ENCODE assay signal across 8 cellular contexts in genomic region chr11:73242291-73243092, GRCh38. TPM values are rescaled to one million over a fixed set of nuclear protein-coding genes. Genes with fewer than 3 reads are reported as not detected.
A peak's percentile ranks its signal among the peaks of the same experiment; 100 is the strongest.
DNase-seq lines count a peak whose midpoint lies in the region; ATAC-seq and TF ChIP-seq lines count a peak whose summit lies in the region.

No MANE protein-coding gene starts in this region.

- peak; percentile 95 for TF ChIP-seq CTCF in OCI-LY3 (IDR thresholded peaks at IDR 0.05; ENCODE audit: low read depth, low read length)
- peak; percentile 68 to 92 for TF ChIP-seq CTCF in fibroblast of lung (conservative IDR thresholded peaks at IDR 0.05 in 1 of 2, IDR thresholded peaks at IDR 0.05 in 1 of 2; ENCODE audit: low read depth in 1 of 2, low read length in 2 of 2)

- H3K79me2 ChIP-seq in OCI-LY3 (ENCODE audit: low read length) = no peaks in the 10 kb centered on the region
- H3K79me2 ChIP-seq in fibroblast of lung (ENCODE audit: control insufficient read depth, insufficient read depth, low read length) = no peaks in the 10 kb centered on the region

- ATAC-seq in naive thymus-derived CD8-positive, alpha-beta T cell = peak; percentile 61 to 76

- H4K20me1 ChIP-seq in OCI-LY3 (ENCODE audit: insufficient read depth, low read length) (no peaks in the 10 kb centered on the region), fibroblast of lung (ENCODE audit: control insufficient read depth, extremely low read depth, insufficient read depth, low read length) (no peaks in the 10 kb centered on the region)

- no peaks in the 10 kb centered on the region for H3K36me3 ChIP-seq in OCI-LY3 (replicated peaks; ENCODE audit: low read depth, low read length)
- H3K36me3 ChIP-seq in fibroblast of lung (ENCODE audit: control insufficient read depth, insufficient read depth, low read length) = no peaks in the 10 kb centered on the region

- peak overlapping the region; percentile 70 for H3K4me3 ChIP-seq in OCI-LY3 (ENCODE audit: low read length)
- H3K4me3 ChIP-seq in fibroblast of lung (replicated peaks in 1 of 4; ENCODE audit: control extremely low read depth in 1 of 4, insufficient read depth in 1 of 4, low read depth in 3 of 4, low read length in 4 of 4) = peak overlapping the region in 1 of 4 experiments; percentile 3

- H3K9me3 ChIP-seq in OCI-LY3 (ENCODE audit: insufficient read depth, low read length) (no peaks in the 10 kb centered on the region), fibroblast of lung (ENCODE audit: control insufficient read depth, insufficient read depth, low read depth, low read length) (no peaks in the 10 kb centered on the region)

- peak; percentile 41 for DNase-seq in NK-92 treated with Interleukin-12 subunit alpha and Interleukin-12 subunit beta, amount 100 ng/mL, for 24 hours (lab: John Stamatoyannopoulos, UW)
- no peak for DNase-seq in NK-92 (lab: John Stamatoyannopoulos, UW; ENCODE audit: unreplicated experiment)
- DNase-seq in HT1080 (ENCODE audit: low read depth) = peak; percentile 80
- peak; percentile 75 for DNase-seq in activated T-cell treated with anti-CD3 and anti-CD28 coated beads, Interleukin-2, amount 50 U/mL, for 1 hour
- peak; percentile 60 to 67 for DNase-seq in fibroblast of lung (ENCODE audit: low read depth in 2 of 2)
- peak; percentile 21 to 71 (median 52) for DNase-seq in naive thymus-derived CD8-positive, alpha-beta T cell
- DNase-seq in stimulated activated CD8-positive, alpha-beta memory T cell treated with anti-CD3 and anti-CD28 coated beads, Interleukin-7, amount 100 ng/mL, for 4 hours (ENCODE audit: low read depth in 2 of 2) = peak; percentile 46 to 48

- 0 out of 2 replicates have a peak overlapping the region, but pooled peaks have one; percentile 4 for H3K27ac ChIP-seq in OCI-LY3 (ENCODE audit: low read length)
- H3K27ac ChIP-seq in fibroblast of lung (ENCODE audit: insufficient read depth, low read length) = no peak overlapping the region

- H3K27me3 ChIP-seq in OCI-LY3 (ENCODE audit: low read depth, low read length) (0 out of 2 replicates have a peak, but pooled peaks cover 7% of the 10 kb centered on the region), fibroblast of lung (ENCODE audit: control insufficient read depth, insufficient read depth, low read length) (no peaks in the 10 kb centered on the region)

- H3K27ac Mint-ChIP-seq in naive thymus-derived CD8-positive, alpha-beta T cell = peak overlapping the region in 3 of 10 donors; percentile 41 to 70 (median 55)

- peak overlapping the region; percentile 59 for H3K9ac ChIP-seq in OCI-LY3 (ENCODE audit: low read length)
- no peak overlapping the region for H3K9ac ChIP-seq in fibroblast of lung (ENCODE audit: insufficient read depth, low read length)

- H2AFZ ChIP-seq in OCI-LY3 (ENCODE audit: low read depth, low read length) (peak overlapping the region; percentile 86), fibroblast of lung (ENCODE audit: low read length) (peak overlapping the region; percentile 89)

- POLR2A ChIA-PET in naive thymus-derived CD8-positive, alpha-beta T cell (lab: Charles Lee) = no interaction called here

- peak overlapping the region; percentile 80 for H3K4me2 ChIP-seq in OCI-LY3 (ENCODE audit: low read length)
- peak overlapping the region; percentile 27 for H3K4me2 ChIP-seq in fibroblast of lung (ENCODE audit: extremely low read depth, insufficient read depth, low read length)

- no peaks in the 10 kb centered on the region for H3K9me3 Mint-ChIP-seq in naive thymus-derived CD8-positive, alpha-beta T cell

- H3K36me3 Mint-ChIP-seq in naive thymus-derived CD8-positive, alpha-beta T cell = no peaks in the 10 kb centered on the region

- peaks cover 20% of the 10 kb centered on the region for H3K4me1 ChIP-seq in OCI-LY3 (ENCODE audit: low read length)
- H3K4me1 ChIP-seq in fibroblast of lung (ENCODE audit: control insufficient read depth, extremely low read depth, insufficient read depth, low read length) = peaks cover 6% of the 10 kb centered on the region

- H3K27me3 Mint-ChIP-seq in naive thymus-derived CD8-positive, alpha-beta T cell = peaks cover 0 to 8% (median 3%) of the 10 kb centered on the region in 5 donors

- peak overlapping the region in 3 of 10 donors; percentile 32 to 56 (median 41) for H3K4me3 Mint-ChIP-seq in naive thymus-derived CD8-positive, alpha-beta T cell

- H3K4me1 Mint-ChIP-seq in naive thymus-derived CD8-positive, alpha-beta T cell = peaks cover 0 to 2% (median 1%) of the 10 kb centered on the region in 4 donors

RNA-seq across cellular contexts. Expression of gene P2RY2, which starts 24.4 kb away (rescaled TPM):
- total RNA-seq in HT1080 (2014; rRNA removed; shearing (Covaris generic)) = 0.05 TPM in 1 of 2 replicates, not detected in the other
- not detected in 2 replicates for polyA plus RNA-seq in HT1080 (2015; cell fraction: cytosol; rRNA removed)
- polyA plus RNA-seq in HT1080 (2015; cell fraction: nucleus; rRNA removed) = 0.07 TPM in 2 replicates
- total RNA-seq in fibroblast of lung = under 0.01 and 0.17 TPM in 2 replicates
- 0.05 TPM in 1 of 2 replicates, not detected in the other for polyA plus RNA-seq in fibroblast of lung
- polyA plus RNA-seq in fibroblast of lung (2012) = 0.08 TPM in 1 of 2 replicates, not detected in the other
- polyA minus RNA-seq in fibroblast of lung (ENCODE audit: low replicate concordance) = not detected in 2 replicates
- total RNA-seq in naive thymus-derived CD8-positive, alpha-beta T cell = not detected
- polyA plus RNA-seq in naive thymus-derived CD8-positive, alpha-beta T cell = not detected

RNA-seq across cellular contexts. Expression of gene P2RY6, which starts 29.6 kb away (rescaled TPM):
- total RNA-seq in HT1080 (2014; rRNA removed; shearing (Covaris generic)) = 0.33 TPM in 1 of 2 replicates, not detected in the other
- 0.94 and 1.4 TPM in 2 replicates for polyA plus RNA-seq in HT1080 (2015; cell fraction: cytosol; rRNA removed)
- polyA plus RNA-seq in HT1080 (2015; cell fraction: nucleus; rRNA removed) = 0.26 and 1.6 TPM in 2 replicates
- total RNA-seq in fibroblast of lung = 0.26 and 0.33 TPM in 2 replicates
- polyA plus RNA-seq in fibroblast of lung = 0.12 and 0.24 TPM in 2 replicates
- polyA plus RNA-seq in fibroblast of lung (2012) = 0.10 and 0.22 TPM in 2 replicates
- 0.27 TPM in 1 of 2 replicates, not detected in the other for polyA minus RNA-seq in fibroblast of lung (ENCODE audit: low replicate concordance)
- total RNA-seq in naive thymus-derived CD8-positive, alpha-beta T cell = under 1 TPM in 1 of 2 experiments, not detected in 1; 0.52 TPM
- polyA plus RNA-seq in naive thymus-derived CD8-positive, alpha-beta T cell = not detected
